38 cellular contexts compared by ENCODE assay signal in genomic region chr3:46344476-46344875, GRCh38. TPM values are rescaled to one million over a fixed set of nuclear protein-coding genes. Genes with fewer than 3 reads are reported as not detected.
DNase-seq lines count a peak whose midpoint lies in the region; ATAC-seq, FAIRE-seq and TF ChIP-seq lines count a peak whose summit lies in the region.
"Had no signal": no experiment of that assay in that cellular context is flagged by ENCODE, and none has a peak within 500 bp of the region (broad histone marks: within the 10 kb centered on the region; RNA-seq: fewer than 3 reads in every experiment).

No MANE protein-coding gene starts in this region.

- 3% methylated on average over 4 of the region's 4 CpGs for WGBS in K562 (ENCODE audit: insufficient coverage, low coverage, missing lambda C conversion rate)

- intact Hi-C loops in K562 (cut with micrococcal nuclease), result no loop called here

- H3K9me3 ChIP-seq in K562 (replicated peaks; ENCODE audit: control insufficient read depth, insufficient read depth, low read depth, low read length), result no peaks in the 10 kb centered on the region
- H3K9me3 ChIP-seq: A549, BE2C had no signal

- no peaks in the 10 kb centered on the region for H4K20me1 ChIP-seq in K562 (replicated peaks; ENCODE audit: control insufficient read depth, insufficient read depth, low read length)
- H4K20me1 ChIP-seq: BLaER1; BLaER1 treated with 17β-estradiol and CSF1 and Interleukin-3, amounts not matched to agents 10 nM and 100 nM had no signal

- no peak overlapping the region for H3K27ac ChIP-seq in K562 (ENCODE audit: extremely low read depth, low read depth, low read length)
- H3K27ac ChIP-seq: 22Rv1; A549; BLaER1; BLaER1 treated with 17β-estradiol and CSF1 and Interleukin-3, amounts not matched to agents 10 nM and 100 nM; C4-2B had no signal

- no peak for ATAC-seq in activated CD8-positive, alpha-beta memory T cell treated with anti-CD3 and anti-CD28 coated beads, Interleukin-2, amount 10 ng/mL, durations not matched to agents 7 days and 5 days
- ATAC-seq in K562, result no peak
- ATAC-seq: A549; CD8-positive, alpha-beta T cell had no signal

- TF ChIP-seq CTCF in K562 (IDR thresholded peaks at IDR 0.05 in 2 of 3, conservative IDR thresholded peaks at IDR 0.05 in 1 of 3; ENCODE audit: insufficient read depth in 2 of 3, low read depth in 1 of 3, low read length in 3 of 3), result no peak

- H2AFZ ChIP-seq in K562 (ENCODE audit: low read depth, low read length), result no peak overlapping the region

- no peak overlapping the region for H3K4me3 ChIP-seq in K562
- H3K4me3 ChIP-seq: A549; BLaER1; BLaER1 treated with 17β-estradiol and CSF1 and Interleukin-3, amounts not matched to agents 10 nM and 100 nM had no signal

- CTCF ChIA-PET in activated CD8-positive, alpha-beta memory T cell treated with anti-CD3 and anti-CD28 coated beads, Interleukin-2, amount 10 ng/mL, durations not matched to agents 7 days and 5 days (lab: Charles Lee), result no interaction called here
- CTCF ChIA-PET in K562 (lab: Yijun Ruan, JAX; ENCODE audit: low intra/inter-chr PET ratio), result no interaction called here

- no peaks in the 10 kb centered on the region for H3K4me1 ChIP-seq in K562 (replicated peaks in 1 of 2; ENCODE audit: control insufficient read depth in 2 of 2, insufficient read depth in 2 of 2, low read length in 2 of 2)
- H3K4me1 ChIP-seq: A549, BE2C had no signal

- no peak for TF ChIP-seq RAD21 in K562 (CRISPR knock-in tag; conservative IDR thresholded peaks at IDR 0.05 in 1 of 2, IDR thresholded peaks at IDR 0.05 in 1 of 2)

- peaks cover 20% of the 10 kb centered on the region for H3K4me1 Mint-ChIP-seq in activated CD8-positive, alpha-beta memory T cell treated with anti-CD3 and anti-CD28 coated beads, Interleukin-2, amount 10 ng/mL, durations not matched to agents 7 days and 5 days

- no peaks in the 10 kb centered on the region for H3K79me2 ChIP-seq in K562 (ENCODE audit: control insufficient read depth, insufficient read depth, low read length)

- no peak for FAIRE-seq in K562 (lab: Jason Lieb, UNC)
- FAIRE-seq: A204.1, A549, D721Med had no signal

- no peak overlapping the region for H3K27ac Mint-ChIP-seq in activated CD8-positive, alpha-beta memory T cell treated with anti-CD3 and anti-CD28 coated beads, Interleukin-2, amount 10 ng/mL, durations not matched to agents 7 days and 5 days
- H3K27ac Mint-ChIP-seq: B cell; CD14-positive monocyte; CD4-positive, alpha-beta memory T cell; CD4-positive, alpha-beta T cell; CD4-positive, CD25-positive, alpha-beta regulatory T cell; CD8-positive, alpha-beta memory T cell; CD8-positive, alpha-beta T cell had no signal

- H3K9me1 ChIP-seq in K562 (ENCODE audit: control insufficient read depth, insufficient read depth, low read length), result no peaks in the 10 kb centered on the region

- no peaks in the 10 kb centered on the region for H3K27me3 ChIP-seq in K562 (ENCODE audit: control insufficient read depth in 2 of 2, insufficient read depth in 2 of 2, low read length in 2 of 2)
- H3K27me3 ChIP-seq: BE2C; BLaER1; BLaER1 treated with 17β-estradiol and CSF1 and Interleukin-3, amounts not matched to agents 10 nM and 100 nM had no signal

- DNase-seq in activated CD8-positive, alpha-beta memory T cell treated with anti-CD3 and anti-CD28 coated beads for 24 hours, result peak; percentile 17
- no peak for DNase-seq in activated CD8-positive, alpha-beta memory T cell treated with anti-CD3 and anti-CD28 coated beads, Interleukin-2, amount 10 ng/mL, durations not matched to agents 7 days and 5 days
- DNase-seq in K562 (ENCODE audit: extremely low read depth in 1 of 4, low spot score in 3 of 4) (no peak), G401 (ENCODE audit: low spot score) (no peak)
- DNase-seq: 8988T; ACHN; AML-193; BE2C; C1 segment of cervical spinal cord; Caco-2; Calu3; CD4-positive, alpha-beta memory T cell; CD4-positive, alpha-beta T cell; CD4-positive, CD25-positive, alpha-beta regulatory T cell; CD8-positive, alpha-beta memory T cell; CD8-positive, alpha-beta T cell; COR-L47; DMS 273 treated with DMSO at 0.1 percent for 48 hours; DMS153; DMS53; DMS79; DMS79 treated with DMSO at 0.1 percent for 48 hours; DND-41; EL had no signal

- no peaks in the 10 kb centered on the region for H3K27me3 Mint-ChIP-seq in activated CD8-positive, alpha-beta memory T cell treated with anti-CD3 and anti-CD28 coated beads, Interleukin-2, amount 10 ng/mL, durations not matched to agents 7 days and 5 days
- H3K27me3 Mint-ChIP-seq: B cell; CD4-positive, alpha-beta memory T cell; CD4-positive, alpha-beta T cell; CD4-positive, CD25-positive, alpha-beta regulatory T cell; CD8-positive, alpha-beta memory T cell had no signal

- peaks cover 18% of the 10 kb centered on the region for H3K9me3 Mint-ChIP-seq in activated CD8-positive, alpha-beta memory T cell treated with anti-CD3 and anti-CD28 coated beads, Interleukin-2, amount 10 ng/mL, durations not matched to agents 7 days and 5 days (ENCODE audit: low read depth)
- H3K9me3 Mint-ChIP-seq: CD4-positive, alpha-beta T cell had no signal

- H3K36me3 ChIP-seq in K562 (ENCODE audit: control insufficient read depth, insufficient read depth, low read length), result no peaks in the 10 kb centered on the region
- H3K36me3 ChIP-seq: BE2C, BLaER1 had no signal

- in situ Hi-C loops in K562 (cut with MboI), result no loop called here
- in situ Hi-C loops in G401 (cut with HindIII; ENCODE audit: low sequenced_read_pairs), result no loop called here

- H3K9ac ChIP-seq in K562 (ENCODE audit: insufficient read depth in 1 of 2, low read depth in 2 of 2, low read length in 2 of 2), result no peak overlapping the region
- H3K9ac ChIP-seq: BLaER1; BLaER1 treated with 17β-estradiol and CSF1 and Interleukin-3, amounts not matched to agents 10 nM and 100 nM had no signal

- no TSS peak for BruUV-seq in K562 (replicated peaks; lab: Mats Ljungman, UMichigan)

- no peak for TF ChIP-seq EP300 in K562 (IDR thresholded peaks at IDR 0.05; ENCODE audit: low read length)

- no peak overlapping the region for H3K4me3 Mint-ChIP-seq in activated CD8-positive, alpha-beta memory T cell treated with anti-CD3 and anti-CD28 coated beads, Interleukin-2, amount 10 ng/mL, durations not matched to agents 7 days and 5 days
- H3K4me3 Mint-ChIP-seq: B cell; CD14-positive monocyte; CD4-positive, alpha-beta memory T cell; CD4-positive, alpha-beta T cell; CD4-positive, CD25-positive, alpha-beta regulatory T cell; CD8-positive, alpha-beta memory T cell; CD8-positive, alpha-beta T cell had no signal

- TF ChIP-seq POLR2A in K562 (conservative IDR thresholded peaks at IDR 0.05), result no peak

- H3K4me2 ChIP-seq in K562 (ENCODE audit: insufficient read depth, low read length), result no peak overlapping the region
- H3K4me2 ChIP-seq: A549; BLaER1; BLaER1 treated with 17β-estradiol and CSF1 and Interleukin-3, amounts not matched to agents 10 nM and 100 nM had no signal

- POLR2A ChIA-PET in K562 (lab: Yijun Ruan, JAX), result no interaction called here

- peaks cover 49% of the 10 kb centered on the region for H3K36me3 Mint-ChIP-seq in activated CD8-positive, alpha-beta memory T cell treated with anti-CD3 and anti-CD28 coated beads, Interleukin-2, amount 10 ng/mL, durations not matched to agents 7 days and 5 days
- H3K36me3 Mint-ChIP-seq: CD4-positive, CD25-positive, alpha-beta regulatory T cell had no signal

TF ChIP-seq in K562, 482 proteins besides CTCF, POLR2A, EP300 and RAD21 (continues in another document):
- TF ChIP-seq ZNF431 (CRISPR knock-in tag; IDR thresholded peaks at IDR 0.05), result peak; percentile 94

RNA-seq across cellular contexts. Expression of gene CCR2, which starts 9.4 kb away (rescaled TPM):
- total RNA-seq in activated CD8-positive, alpha-beta memory T cell treated with anti-CD3 and anti-CD28 coated beads, Interleukin-2, amount 10 ng/mL, durations not matched to agents 7 days and 5 days, result 10 to 100 TPM; 37.9 to 80.1 TPM
- total RNA-seq in K562 (2011; cell fraction: chromatin; rRNA removed; ENCODE audit: low replicate concordance), result not detected in 2 replicates
- not detected in 2 replicates for total RNA-seq in K562 (2011; cell fraction: nucleolus; rRNA removed)
- not detected in 2 replicates for total RNA-seq in K562 (2011; cell fraction: nucleoplasm; rRNA removed)
- not detected in 2 replicates for total RNA-seq in K562 (2014; rRNA removed)
- total RNA-seq in K562 (2014; rRNA removed; fragmentation: Illumina TruSeq; extraction: Trizol), result not detected in 2 replicates
- total RNA-seq in K562 (2015; rRNA removed; fragmentation: Illumina TruSeq; extraction: Trizol), result not detected in 2 replicates
- total RNA-seq in K562 (2021), result not detected in 2 replicates
- not detected in 2 replicates for polyA plus RNA-seq in K562 (2011; rRNA removed)
- polyA plus RNA-seq in K562 (2011; cell fraction: cytosol; rRNA removed), result not detected in 2 replicates
- polyA plus RNA-seq in K562 (2011; cell fraction: nucleus; rRNA removed), result not detected in 2 replicates
- not detected in 2 replicates for polyA plus RNA-seq in K562 (2012)
- not detected in 2 replicates for polyA plus RNA-seq in K562 (2014; fragmentation: Illumina TruSeq; extraction: Trizol)
- polyA plus RNA-seq in K562 (2014; fragmentation: Nextera tagmentation; extraction: Ambion mirVana), result not detected
- polyA plus RNA-seq in K562 (2014; rRNA removed), result not detected in 2 replicates
- not detected in 2 replicates for polyA minus RNA-seq in K562 (2011; rRNA and poly(A)+ RNA removed)
- polyA minus RNA-seq in K562 (2011; cell fraction: cytosol; rRNA and poly(A)+ RNA removed), result not detected in 2 replicates
- polyA minus RNA-seq in K562 (2011; cell fraction: nucleus; rRNA and poly(A)+ RNA removed), result not detected in 2 replicates
- not detected in 2 replicates for total RNA-seq in G401 (2014; rRNA removed; shearing (Covaris generic))
- total RNA-seq: A172, A673, Caco-2, Calu3, Daoy had no signal
- polyA plus RNA-seq: A549, AG04450, BJ had no signal

RNA-seq across cellular contexts. Expression of gene CCR5, which starts 26.3 kb away (rescaled TPM):
- total RNA-seq in activated CD8-positive, alpha-beta memory T cell treated with anti-CD3 and anti-CD28 coated beads, Interleukin-2, amount 10 ng/mL, durations not matched to agents 7 days and 5 days, result 10 to 100 TPM; 87.0 to 99.8 TPM
- total RNA-seq in K562 (2011; cell fraction: chromatin; rRNA removed; ENCODE audit: low replicate concordance), result not detected in 2 replicates
- not detected in 2 replicates for total RNA-seq in K562 (2011; cell fraction: nucleolus; rRNA removed)
- total RNA-seq in K562 (2011; cell fraction: nucleoplasm; rRNA removed), result not detected in 2 replicates
- total RNA-seq in K562 (2014; rRNA removed), result not detected in 2 replicates
- total RNA-seq in K562 (2014; rRNA removed; fragmentation: Illumina TruSeq; extraction: Trizol), result not detected in 2 replicates
- total RNA-seq in K562 (2015; rRNA removed; fragmentation: Illumina TruSeq; extraction: Trizol), result not detected in 2 replicates
- total RNA-seq in K562 (2021), result not detected in 2 replicates
- polyA plus RNA-seq in K562 (2011; rRNA removed), result not detected in 2 replicates
- polyA plus RNA-seq in K562 (2011; cell fraction: cytosol; rRNA removed), result not detected in 2 replicates
- polyA plus RNA-seq in K562 (2011; cell fraction: nucleus; rRNA removed), result not detected in 2 replicates
- not detected in 2 replicates for polyA plus RNA-seq in K562 (2012)
- not detected in 2 replicates for polyA plus RNA-seq in K562 (2014; fragmentation: Illumina TruSeq; extraction: Trizol)
- not detected for polyA plus RNA-seq in K562 (2014; fragmentation: Nextera tagmentation; extraction: Ambion mirVana)
- not detected in 2 replicates for polyA plus RNA-seq in K562 (2014; rRNA removed)
- polyA minus RNA-seq in K562 (2011; rRNA and poly(A)+ RNA removed), result not detected in 2 replicates
- polyA minus RNA-seq in K562 (2011; cell fraction: cytosol; rRNA and poly(A)+ RNA removed), result not detected in 2 replicates
- not detected in 2 replicates for polyA minus RNA-seq in K562 (2011; cell fraction: nucleus; rRNA and poly(A)+ RNA removed)
- 0.20 and 0.31 TPM in 2 replicates for total RNA-seq in G401 (2014; rRNA removed; shearing (Covaris generic))
- total RNA-seq: A172, A673, Caco-2, Calu3, Daoy had no signal
- polyA plus RNA-seq: A549, AG04450, BJ had no signal

Comparison
In these comparisons a context has a peak if more than half of its experiments do, and no peak if none do; other contexts are left out.
1. RNA of gene CCR2, which starts 9.4 kb away (total RNA-seq): 37.9 to 80.1 TPM in activated CD8-positive, alpha-beta memory T cell treated with anti-CD3 and anti-CD28 coated beads, Interleukin-2, amount 10 ng/mL, durations not matched to agents 7 days and 5 days; not detected in K562 and not detected in G401; every median in the first group is over 10 times any median in the second.
2. RNA of gene CCR5, which starts 26.3 kb away (total RNA-seq): 87.0 to 99.8 TPM in activated CD8-positive, alpha-beta memory T cell treated with anti-CD3 and anti-CD28 coated beads, Interleukin-2, amount 10 ng/mL, durations not matched to agents 7 days and 5 days; 0.20 to 0.31 TPM in G401 and not detected in K562; every median in the first group is over 10 times any median in the second.